In the genomic region with DNA sequence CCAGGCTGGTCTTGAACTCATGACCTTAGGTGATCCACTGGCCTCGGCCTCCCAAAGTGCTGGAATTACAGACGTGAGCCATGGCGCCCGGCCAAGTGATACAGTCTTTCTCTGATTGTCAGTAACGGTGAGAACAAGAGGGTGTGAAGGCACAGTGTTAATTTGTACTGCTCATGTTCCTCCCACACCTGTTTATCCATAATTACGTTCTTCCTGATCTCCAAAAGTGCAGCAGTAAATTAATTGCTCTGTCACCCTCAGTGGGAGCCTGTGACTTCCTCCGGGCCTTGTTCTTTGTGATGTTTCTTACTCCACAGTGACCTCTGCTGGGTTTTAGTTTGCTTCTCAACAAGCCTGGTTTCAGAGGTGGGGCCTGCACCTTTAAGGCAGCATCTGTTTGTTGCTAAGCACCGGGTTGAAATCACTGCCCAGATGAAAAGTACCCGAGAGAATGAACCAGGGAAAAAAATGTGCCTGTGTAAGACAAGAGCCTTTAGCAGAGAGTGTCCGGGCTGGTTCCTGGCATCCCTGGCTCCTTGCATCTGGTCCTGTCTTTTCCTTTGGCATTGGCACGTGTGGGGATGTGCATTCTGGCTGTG, we compare ENCODE assay signal across 8 cellular contexts.
DNase-seq lines count a peak whose midpoint lies in the region; ATAC-seq and TF ChIP-seq lines count a peak whose summit lies in the region.

No MANE protein-coding gene starts in this region.

- no peaks in the 10 kb centered on the region for H3K9me3 ChIP-seq in right lobe of liver

- peak; percentile 50 for ATAC-seq in GM21360 (IDR thresholded peaks at IDR 0.05; ENCODE audit: unreplicated experiment)
- ATAC-seq in HG03558 (IDR thresholded peaks at IDR 0.05; ENCODE audit: extremely low read depth, unreplicated experiment) = peak; percentile 30
- peak; percentile 85 to 95 (median 94) for ATAC-seq in right lobe of liver

- no peak for TF ChIP-seq POLR2A in right lobe of liver (IDR thresholded peaks at IDR 0.05)

- WGBS in right lobe of liver (ENCODE audit: insufficient coverage, low coverage, low lambda C conversion rate, missing lambda C conversion rate) = 19% methylated on average over 10 of the region's 11 CpGs

- peak overlapping the region in 1 of 2 donors; percentile 21 for H3K27ac ChIP-seq in coronary artery
- H3K27ac ChIP-seq in right lobe of liver = no peak overlapping the region

- TF ChIP-seq CTCF in coronary artery (IDR thresholded peaks at IDR 0.05) = peak; percentile 38
- peak; percentile 45 to 60 (median 53) for TF ChIP-seq CTCF in right lobe of liver (IDR thresholded peaks at IDR 0.05)

- H3K4me3 ChIP-seq in coronary artery (no peak overlapping the region), right lobe of liver (no peak overlapping the region)

- no peaks in the 10 kb centered on the region for H3K36me3 ChIP-seq in right lobe of liver

- H3K27me3 ChIP-seq in right lobe of liver = no peaks in the 10 kb centered on the region

- DNase-seq in DMS 273 (lab: John Stamatoyannopoulos, UW; ENCODE audit: unreplicated experiment) (peak; percentile 94), NCI-H510A (lab: John Stamatoyannopoulos, UW) (peak; percentile 32), coronary artery (ENCODE audit: low spot score) (no peak), right lobe of liver (peak in 1 of 3 donors; percentile 51)
- peak; percentile 35 for DNase-seq in activated CD4-positive, alpha-beta T cell treated with anti-CD3 and anti-CD28 coated beads for 1 hour
- peak in 4 of 6 experiments; percentile 13 to 60 (median 46) for DNase-seq in stimulated activated naive CD4-positive, alpha-beta T cell (lab: John Stamatoyannopoulos, UW)

- no peaks in the 10 kb centered on the region for H3K4me1 ChIP-seq in right lobe of liver

- intact Hi-C loops in right lobe of liver (cut with DNase I) = loop anchor here in 1 of 2 donors (10.0 kb wide), 1 partner anchor 250 kb away; no protein-coding TSS in a partner anchor

Comparison
In these comparisons a context has a peak if more than half of its experiments do, and no peak if none do; other contexts are left out.
1. ATAC-seq: peak in every context shown above with its lines; median percentile 94 in right lobe of liver; 50 in GM21360; 30 in HG03558.